Comparison of ENCODE assay signal across 14 cellular contexts in genomic region chr10:88318803-88319202, GRCh38.
DNase-seq lines count a peak whose midpoint lies in the region; ATAC-seq and TF ChIP-seq lines count a peak whose summit lies in the region.
"Had no signal": no experiment of that assay in that cellular context is flagged by ENCODE, and none has a peak within 500 bp of the region (broad histone marks: within the 10 kb centered on the region; RNA-seq: fewer than 3 reads in every experiment).

No MANE protein-coding gene starts in this region.

- no peak overlapping the region for H3K4me3 ChIP-seq in neural progenitor cell
- H3K4me3 ChIP-seq: spleen had no signal

- no peaks in the 10 kb centered on the region for H3K36me3 ChIP-seq in neural progenitor cell
- H3K36me3 ChIP-seq: spleen had no signal

- no peak overlapping the region for H3K4me3 Mint-ChIP-seq in neural progenitor cell
- no peak overlapping the region for H3K4me3 Mint-ChIP-seq in activated T-helper 17 cell treated with anti-CD3 and anti-CD28 coated beads, Interleukin-2, amount 50 U/mL, for 72 hours
- H3K4me3 Mint-ChIP-seq: memory B cell had no signal

- no peak overlapping the region for H3K27ac Mint-ChIP-seq in neural progenitor cell
- H3K27ac Mint-ChIP-seq in activated T-helper 17 cell treated with anti-CD3 and anti-CD28 coated beads, Interleukin-2, amount 50 U/mL, for 72 hours: no peak overlapping the region
- H3K27ac Mint-ChIP-seq: activated naive CD4-positive, alpha-beta T cell treated with anti-CD3 and anti-CD28 coated beads, Interleukin-2, amount 50 U/mL, for 72 hours; memory B cell had no signal

- H2AFZ ChIP-seq in neural progenitor cell (replicated peaks): no peak overlapping the region

- H3K4me1 Mint-ChIP-seq in neural progenitor cell: no peaks in the 10 kb centered on the region
- no peaks in the 10 kb centered on the region for H3K4me1 Mint-ChIP-seq in activated T-helper 17 cell treated with anti-CD3 and anti-CD28 coated beads, Interleukin-2, amount 50 U/mL, for 72 hours

- no peak overlapping the region for H3K9ac ChIP-seq in neural progenitor cell

- TF ChIP-seq CTCF in neural progenitor cell (IDR thresholded peaks at IDR 0.05): peak; percentile 35

- H3K79me2 ChIP-seq in neural progenitor cell (ENCODE audit: low read depth): no peaks in the 10 kb centered on the region

- no peaks in the 10 kb centered on the region for H3K27me3 Mint-ChIP-seq in neural progenitor cell (ENCODE audit: insufficient read depth, low read depth)
- no peaks in the 10 kb centered on the region for H3K27me3 Mint-ChIP-seq in activated T-helper 17 cell treated with anti-CD3 and anti-CD28 coated beads, Interleukin-2, amount 50 U/mL, for 72 hours
- H3K27me3 Mint-ChIP-seq: memory B cell had no signal

- no peak for ATAC-seq in activated T-helper 17 cell treated with anti-CD3 and anti-CD28 coated beads, Interleukin-2, amount 50 U/mL, for 72 hours (replicated peaks)
- ATAC-seq in GM21723 (IDR thresholded peaks at IDR 0.05; ENCODE audit: unreplicated experiment): no peak
- ATAC-seq: activated naive CD4-positive, alpha-beta T cell treated with anti-CD3 and anti-CD28 coated beads, Interleukin-2, amount 50 U/mL, for 72 hours; stimulated activated naive CD8-positive, alpha-beta T cell treated with anti-CD3 and anti-CD28 coated beads, Interleukin-15, Interleukin-2, amounts not matched to agents 100 U/mL and 50 U/mL, for 24 hours had no signal

- no peaks in the 10 kb centered on the region for H3K9me3 ChIP-seq in neural progenitor cell (ENCODE audit: low read depth)

- no peak overlapping the region for H3K27ac ChIP-seq in neural progenitor cell
- H3K27ac ChIP-seq: spleen, VCaP had no signal

- H3K36me3 Mint-ChIP-seq in neural progenitor cell: no peaks in the 10 kb centered on the region
- no peaks in the 10 kb centered on the region for H3K36me3 Mint-ChIP-seq in activated T-helper 17 cell treated with anti-CD3 and anti-CD28 coated beads, Interleukin-2, amount 50 U/mL, for 72 hours (ENCODE audit: low read depth)

- no peaks in the 10 kb centered on the region for H4K20me1 ChIP-seq in neural progenitor cell (ENCODE audit: low read depth)

- H3K4me2 ChIP-seq in neural progenitor cell: no peak overlapping the region

- H3K27me3 ChIP-seq in neural progenitor cell: no peaks in the 10 kb centered on the region
- H3K27me3 ChIP-seq: spleen had no signal

- H3K4me1 ChIP-seq in neural progenitor cell: no peaks in the 10 kb centered on the region

- peak; percentile 20 for DNase-seq in NOMO-1 treated with DMSO at 0.1 percent for 48 hours (lab: John Stamatoyannopoulos, UW; ENCODE audit: unreplicated experiment)
- no peak for DNase-seq in NOMO-1 treated with dmso at 0.1 percent for 144 hours (lab: John Stamatoyannopoulos, UW; ENCODE audit: unreplicated experiment)
- peak; percentile 16 for DNase-seq in HT-29 (ENCODE audit: low spot score)
- DNase-seq in central memory CD4-positive, alpha-beta T cell: peak; percentile 4
- no peak for DNase-seq in neural progenitor cell (ENCODE audit: low spot score)
- DNase-seq in posterior cingulate gyrus: no peak
- DNase-seq: NCI-H526 treated with DMSO at 0.1 percent for 48 hours; spleen; stimulated activated naive CD8-positive, alpha-beta T cell treated with anti-CD3 and anti-CD28 coated beads, Interleukin-15, Interleukin-2, amounts not matched to agents 100 U/mL and 50 U/mL, for 24 hours had no signal

- H3F3A ChIP-seq in neural progenitor cell (ENCODE audit: low read depth): no peaks in the 10 kb centered on the region

- H3K9me3 Mint-ChIP-seq in neural progenitor cell: peaks cover 20% of the 10 kb centered on the region
- peaks cover 16% of the 10 kb centered on the region for H3K9me3 Mint-ChIP-seq in activated T-helper 17 cell treated with anti-CD3 and anti-CD28 coated beads, Interleukin-2, amount 50 U/mL, for 72 hours

- intact Hi-C loops in posterior cingulate gyrus (cut with DNase I): no loop called here

Comparison
In these comparisons a context has a peak if more than half of its experiments do, and no peak if none do; other contexts are left out.
1. DNase-seq: peak in NOMO-1 treated with DMSO at 0.1 percent for 48 hours (single experiment), HT-29 (single experiment) and central memory CD4-positive, alpha-beta T cell (single experiment); none in NOMO-1 treated with dmso at 0.1 percent for 144 hours (single experiment), neural progenitor cell (single experiment) and posterior cingulate gyrus (0 of 10).